In the genomic region with DNA sequence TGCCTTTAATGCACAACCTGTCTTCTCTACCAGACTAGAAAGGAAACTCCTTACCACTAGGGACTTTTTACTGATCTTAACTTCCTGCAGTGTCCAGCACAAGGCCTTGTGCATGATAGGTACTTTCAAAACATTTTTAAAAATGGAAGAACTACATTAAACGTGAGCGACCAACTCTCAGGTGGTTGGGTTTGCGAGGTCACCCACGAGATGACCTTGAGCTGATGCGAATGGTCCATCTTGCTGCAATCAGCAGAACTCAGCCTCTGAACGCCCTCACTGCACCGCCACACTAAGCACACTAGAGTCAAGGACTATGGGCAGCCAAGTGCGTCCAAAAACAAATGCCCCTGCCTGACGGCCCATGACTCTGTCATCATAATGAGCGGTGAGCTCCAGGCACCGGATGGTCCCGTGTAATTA, we compare ENCODE assay signal across 15 cellular contexts. TPM values are rescaled to one million over a fixed set of nuclear protein-coding genes. Genes with fewer than 3 reads are reported as not detected.
DNase-seq lines count a peak whose midpoint lies in the region; ATAC-seq lines count a peak whose summit lies in the region.
"Had no signal": no experiment of that assay in that cellular context is flagged by ENCODE, and none has a peak within 500 bp of the region (broad histone marks: within the 10 kb centered on the region; RNA-seq: fewer than 3 reads in every experiment).

No MANE protein-coding gene starts in this region.

- POLR2A ChIA-PET in activated CD4-positive, alpha-beta memory T cell treated with anti-CD3 and anti-CD28 coated beads, Interleukin-2, amount 10 ng/mL, durations not matched to agents 7 days and 5 days (lab: Charles Lee): no interaction called here

- DNase-seq in kidney tubule cell (ENCODE audit: low spot score): peak; percentile 54
- DNase-seq in activated CD4-positive, alpha-beta memory T cell treated with anti-CD3 and anti-CD28 coated beads, Interleukin-2, amount 10 ng/mL, durations not matched to agents 7 days and 5 days: no peak
- no peak for DNase-seq in EL
- no peak for DNase-seq in DMS79 treated with DMSO at 0.1 percent for 48 hours (lab: John Stamatoyannopoulos, UW)
- no peak for DNase-seq in left ventricle myocardium superior
- DNase-seq: aorta; KBM-7; stimulated activated CD4-positive, alpha-beta T cell treated with anti-CD3 and anti-CD28 coated beads, Interleukin-4, amount 100 ng/mL, for 4 hours; stomach had no signal

- no peaks in the 10 kb centered on the region for H3K36me3 Mint-ChIP-seq in activated CD4-positive, alpha-beta memory T cell treated with anti-CD3 and anti-CD28 coated beads, Interleukin-2, amount 10 ng/mL, durations not matched to agents 7 days and 5 days (ENCODE audit: low read depth)
- H3K36me3 Mint-ChIP-seq: CD14-positive monocyte had no signal

- CTCF ChIA-PET in activated CD4-positive, alpha-beta memory T cell treated with anti-CD3 and anti-CD28 coated beads, Interleukin-2, amount 10 ng/mL, durations not matched to agents 7 days and 5 days (lab: Charles Lee): interaction anchor here (1.1 to 5.0 kb wide), 8 partner anchors 10 to 545 kb away, joined by 3 to 35 read pairs (median 4); no protein-coding TSS in a partner anchor

- intact Hi-C loops in left ventricle myocardium superior (cut with micrococcal nuclease): no loop called here

- ATAC-seq in GM18499 (IDR thresholded peaks at IDR 0.05; ENCODE audit: insufficient read depth, unreplicated experiment) (peak; percentile 50), GM21360 (IDR thresholded peaks at IDR 0.05; ENCODE audit: unreplicated experiment) (peak; percentile 63), HG03280 (IDR thresholded peaks at IDR 0.05; ENCODE audit: unreplicated experiment) (peak; percentile 52), left ventricle myocardium superior (no peak)

- H3K27me3 Mint-ChIP-seq in activated CD4-positive, alpha-beta memory T cell treated with anti-CD3 and anti-CD28 coated beads, Interleukin-2, amount 10 ng/mL, durations not matched to agents 7 days and 5 days: peaks cover 19% of the 10 kb centered on the region

- no peak overlapping the region for H3K4me3 Mint-ChIP-seq in activated CD4-positive, alpha-beta memory T cell treated with anti-CD3 and anti-CD28 coated beads, Interleukin-2, amount 10 ng/mL, durations not matched to agents 7 days and 5 days
- H3K4me3 Mint-ChIP-seq: activated T-helper 1 cell treated with anti-CD3 and anti-CD28 coated beads, Interleukin-12 subunit alpha, Interleukin-12 subunit beta, Interleukin-2, Interleukin-4 antibody, amounts not matched to agents 30 ng/mL and 10 ng/mL and 1 ng/mL, durations not matched to agents 14 hours and 24 hours and 36 hours had no signal

- peaks cover 7% of the 10 kb centered on the region for H3K4me1 Mint-ChIP-seq in activated CD4-positive, alpha-beta memory T cell treated with anti-CD3 and anti-CD28 coated beads, Interleukin-2, amount 10 ng/mL, durations not matched to agents 7 days and 5 days

- no peaks in the 10 kb centered on the region for H3K9me3 Mint-ChIP-seq in activated CD4-positive, alpha-beta memory T cell treated with anti-CD3 and anti-CD28 coated beads, Interleukin-2, amount 10 ng/mL, durations not matched to agents 7 days and 5 days
- H3K9me3 Mint-ChIP-seq: activated T-helper 1 cell treated with anti-CD3 and anti-CD28 coated beads, Interleukin-12 subunit alpha, Interleukin-12 subunit beta, Interleukin-2, Interleukin-4 antibody, amounts not matched to agents 30 ng/mL and 10 ng/mL and 1 ng/mL, durations not matched to agents 14 hours and 24 hours and 36 hours; CD14-positive monocyte had no signal

- H3K27ac Mint-ChIP-seq in activated CD4-positive, alpha-beta memory T cell treated with anti-CD3 and anti-CD28 coated beads, Interleukin-2, amount 10 ng/mL, durations not matched to agents 7 days and 5 days: no peak overlapping the region
- H3K27ac Mint-ChIP-seq: activated T-helper 1 cell treated with anti-CD3 and anti-CD28 coated beads, Interleukin-12 subunit alpha, Interleukin-12 subunit beta, Interleukin-2, Interleukin-4 antibody, amounts not matched to agents 30 ng/mL and 10 ng/mL and 1 ng/mL, durations not matched to agents 14 hours and 24 hours and 36 hours had no signal

RNA-seq across cellular contexts. Expression of gene PTF1A, which starts 34.9 kb away (rescaled TPM):
- total RNA-seq in activated CD4-positive, alpha-beta memory T cell treated with anti-CD3 and anti-CD28 coated beads, Interleukin-2, amount 10 ng/mL, durations not matched to agents 7 days and 5 days: not detected
- total RNA-seq in left ventricle myocardium superior: not detected
- total RNA-seq: activated T-helper 1 cell treated with anti-CD3 and anti-CD28 coated beads, Interleukin-12 subunit alpha, Interleukin-12 subunit beta, Interleukin-2, Interleukin-4 antibody, amounts not matched to agents 30 ng/mL and 10 ng/mL and 1 ng/mL, durations not matched to agents 14 hours and 24 hours and 36 hours; aorta; dermis blood vessel endothelial cell had no signal
